Comparison of ENCODE assay signal across 22 cellular contexts in the genomic region with DNA sequence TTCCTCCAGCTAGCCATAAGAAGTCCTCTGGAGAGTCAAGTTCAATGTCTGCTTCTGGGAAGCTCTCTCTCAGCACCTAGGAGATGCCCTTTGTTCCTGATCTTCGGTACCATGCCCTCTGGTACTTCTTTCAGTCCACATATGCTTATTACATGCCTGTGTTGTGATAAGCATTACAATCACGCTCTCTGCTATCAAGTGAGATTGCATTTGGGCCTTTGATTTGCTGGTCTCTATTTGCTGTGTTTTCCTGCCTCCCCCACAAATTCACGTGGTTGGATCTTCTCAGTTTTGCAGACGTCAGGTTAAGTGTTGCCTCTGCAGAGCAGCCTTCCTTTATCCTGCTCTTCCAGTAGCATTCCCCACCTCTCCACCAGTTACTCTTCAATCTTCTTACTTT.
DNase-seq lines count a peak whose midpoint lies in the region; ATAC-seq and TF ChIP-seq lines count a peak whose summit lies in the region.
"Had no signal": no experiment of that assay in that cellular context is flagged by ENCODE, and none has a peak within 500 bp of the region (broad histone marks: within the 10 kb centered on the region; RNA-seq: fewer than 3 reads in every experiment).

No MANE protein-coding gene starts in this region.

- H3K9me3 ChIP-seq in hepatocyte (ENCODE audit: low read depth) (no peaks in the 10 kb centered on the region), OCI-LY7 (ENCODE audit: low read length) (no peaks in the 10 kb centered on the region)
- H3K9me3 ChIP-seq: BE2C, BLaER1 had no signal

- no peak overlapping the region for H2BK120ac ChIP-seq in mesendoderm (ENCODE audit: low read depth, low read length)

- intact Hi-C loops in OCI-LY7 (cut with micrococcal nuclease; ENCODE audit: unreplicated experiment) = no loop called here

- no peaks in the 10 kb centered on the region for H3K79me2 ChIP-seq in hepatocyte
- H3K79me2 ChIP-seq in mesendoderm (ENCODE audit: control insufficient read depth, insufficient read depth, low read length) = no peaks in the 10 kb centered on the region
- H3K79me2 ChIP-seq in OCI-LY7 (ENCODE audit: insufficient read depth, low read depth, low read length) = no peaks in the 10 kb centered on the region

- H3K79me1 ChIP-seq in mesendoderm (ENCODE audit: low read length) = no peaks in the 10 kb centered on the region

- CTCF ChIA-PET in OCI-LY7 (lab: Charles Lee; ENCODE audit: unreplicated experiment) = no interaction called here

- H2AFZ ChIP-seq in hepatocyte (no peak overlapping the region), OCI-LY7 (ENCODE audit: low read length) (no peak overlapping the region)

- no peak overlapping the region for H3K18ac ChIP-seq in mesendoderm (ENCODE audit: low read length)

- H2AK5ac ChIP-seq in mesendoderm (ENCODE audit: low read length) = no peak overlapping the region

- H3K36me3 ChIP-seq in hepatocyte (replicated peaks; ENCODE audit: insufficient read depth, low read depth) = no peaks in the 10 kb centered on the region
- no peaks in the 10 kb centered on the region for H3K36me3 ChIP-seq in mesendoderm (ENCODE audit: control insufficient read depth, insufficient read depth, low read length)
- no peaks in the 10 kb centered on the region for H3K36me3 ChIP-seq in OCI-LY7 (ENCODE audit: insufficient read depth, low read length)
- H3K36me3 ChIP-seq: BE2C, BLaER1 had no signal

- H3K9me2 ChIP-seq in hepatocyte (replicated peaks; ENCODE audit: insufficient read depth) (no peaks in the 10 kb centered on the region), OCI-LY7 (ENCODE audit: insufficient read depth, low read length) (no peaks in the 10 kb centered on the region)

- H3K56ac ChIP-seq in mesendoderm (ENCODE audit: low read length) = no peak overlapping the region

- no peak overlapping the region for H4K5ac ChIP-seq in mesendoderm (ENCODE audit: low read length)

- H3K27ac ChIP-seq in hepatocyte (no peak overlapping the region), mesendoderm (ENCODE audit: low read depth, low read length) (no peak overlapping the region), OCI-LY7 (ENCODE audit: low read depth, low read length, poor library complexity, severe bottlenecking) (no peak overlapping the region)
- H3K27ac ChIP-seq: BLaER1 had no signal

- no peak for ATAC-seq in GM21360 (IDR thresholded peaks at IDR 0.05; ENCODE audit: unreplicated experiment)
- ATAC-seq: GM12878 had no signal

- no peaks in the 10 kb centered on the region for H3K4me1 ChIP-seq in hepatocyte (ENCODE audit: insufficient read depth)
- H3K4me1 ChIP-seq in mesendoderm (ENCODE audit: control insufficient read depth, low read depth, low read length) = no peaks in the 10 kb centered on the region
- no peaks in the 10 kb centered on the region for H3K4me1 ChIP-seq in OCI-LY7 (ENCODE audit: insufficient read depth, low read length, poor library complexity, severe bottlenecking)
- H3K4me1 ChIP-seq: BLaER1 had no signal

- H3K27me3 ChIP-seq in hepatocyte (no peaks in the 10 kb centered on the region), mesendoderm (ENCODE audit: insufficient read depth, low read length, poor library complexity) (no peaks in the 10 kb centered on the region)
- H3K27me3 ChIP-seq: BE2C, BLaER1 had no signal

- no peak overlapping the region for H2BK5ac ChIP-seq in mesendoderm (ENCODE audit: low read length)

- peak; percentile 9 for DNase-seq in hepatocyte (ENCODE audit: low spot score)
- peak; percentile 2 for DNase-seq in mesendoderm
- no peak for DNase-seq in OCI-LY7 (ENCODE audit: low spot score)
- DNase-seq in NCI-H1105 treated with DMSO at 0.1 percent for 48 hours (lab: John Stamatoyannopoulos, UW) = no peak
- DNase-seq: 8988T; ACHN; BE2C; C1 segment of cervical spinal cord; CD4-positive, alpha-beta memory T cell; CD4-positive, CD25-positive, alpha-beta regulatory T cell; CD8-positive, alpha-beta memory T cell; COR-L47; DMS 273 treated with DMSO at 0.1 percent for 48 hours; DMS153; DMS53; DMS79; DND-41; EL; GDM1 had no signal

- H4K20me1 ChIP-seq in hepatocyte (ENCODE audit: insufficient read depth, poor library complexity, severe bottlenecking) = no peaks in the 10 kb centered on the region
- no peaks in the 10 kb centered on the region for H4K20me1 ChIP-seq in OCI-LY7 (ENCODE audit: insufficient read depth, low read length)
- H4K20me1 ChIP-seq: BLaER1 had no signal

- POLR2A ChIA-PET in OCI-LY7 (lab: Charles Lee) = interaction anchor here (0.6 kb wide), 2 partner anchors 8 to 29 kb away, joined by 3 read pairs; no protein-coding TSS in a partner anchor

- H3K4me2 ChIP-seq in hepatocyte (no peak overlapping the region), mesendoderm (ENCODE audit: low read length) (no peak overlapping the region), OCI-LY7 (ENCODE audit: low read length) (no peak overlapping the region)
- H3K4me2 ChIP-seq: BLaER1 had no signal

- TF ChIP-seq CTCF in hepatocyte (IDR thresholded peaks at IDR 0.05; ENCODE audit: poor library complexity) = no peak
- no peak for TF ChIP-seq CTCF in OCI-LY7 (conservative IDR thresholded peaks at IDR 0.05; ENCODE audit: low read length)

- no peak overlapping the region for H3K23ac ChIP-seq in mesendoderm (ENCODE audit: low read length)

- 55% methylated on average over 4 of the region's 4 CpGs for WGBS in hepatocyte (ENCODE audit: low lambda C conversion rate, missing lambda C conversion rate)
- no CpG with 5 or more reads among the region's 4 CpGs for WGBS in mesendoderm (ENCODE audit: extremely low coverage, insufficient coverage, low lambda C conversion rate)

- no peak overlapping the region for H3K9ac ChIP-seq in mesendoderm (ENCODE audit: low read length)
- H3K9ac ChIP-seq: BLaER1 had no signal

- H2BK15ac ChIP-seq in mesendoderm (replicated peaks; ENCODE audit: low read depth) = no peak overlapping the region

- BruUV-seq in OCI-LY7 (replicated peaks; lab: Mats Ljungman, UMichigan) = no TSS peak

- no peak overlapping the region for H4K8ac ChIP-seq in mesendoderm (ENCODE audit: low read depth, low read length)

- no peak overlapping the region for H3K4ac ChIP-seq in mesendoderm (ENCODE audit: low read depth, low read length)

- H3K4me3 ChIP-seq in hepatocyte (no peak overlapping the region), mesendoderm (ENCODE audit: low read length) (no peak overlapping the region), OCI-LY7 (ENCODE audit: low read depth, low read length, poor library complexity, severe bottlenecking) (no peak overlapping the region)
- H3K4me3 ChIP-seq: BLaER1, GM12878 had no signal

Comparison
In these comparisons a context has a peak if more than half of its experiments do, and no peak if none do; other contexts are left out.
1. DNase-seq: peak in hepatocyte (single experiment) and mesendoderm (single experiment); none in OCI-LY7 (single experiment) and NCI-H1105 treated with DMSO at 0.1 percent for 48 hours (single experiment).